11 cellular contexts compared by ENCODE assay signal in the genomic region with DNA sequence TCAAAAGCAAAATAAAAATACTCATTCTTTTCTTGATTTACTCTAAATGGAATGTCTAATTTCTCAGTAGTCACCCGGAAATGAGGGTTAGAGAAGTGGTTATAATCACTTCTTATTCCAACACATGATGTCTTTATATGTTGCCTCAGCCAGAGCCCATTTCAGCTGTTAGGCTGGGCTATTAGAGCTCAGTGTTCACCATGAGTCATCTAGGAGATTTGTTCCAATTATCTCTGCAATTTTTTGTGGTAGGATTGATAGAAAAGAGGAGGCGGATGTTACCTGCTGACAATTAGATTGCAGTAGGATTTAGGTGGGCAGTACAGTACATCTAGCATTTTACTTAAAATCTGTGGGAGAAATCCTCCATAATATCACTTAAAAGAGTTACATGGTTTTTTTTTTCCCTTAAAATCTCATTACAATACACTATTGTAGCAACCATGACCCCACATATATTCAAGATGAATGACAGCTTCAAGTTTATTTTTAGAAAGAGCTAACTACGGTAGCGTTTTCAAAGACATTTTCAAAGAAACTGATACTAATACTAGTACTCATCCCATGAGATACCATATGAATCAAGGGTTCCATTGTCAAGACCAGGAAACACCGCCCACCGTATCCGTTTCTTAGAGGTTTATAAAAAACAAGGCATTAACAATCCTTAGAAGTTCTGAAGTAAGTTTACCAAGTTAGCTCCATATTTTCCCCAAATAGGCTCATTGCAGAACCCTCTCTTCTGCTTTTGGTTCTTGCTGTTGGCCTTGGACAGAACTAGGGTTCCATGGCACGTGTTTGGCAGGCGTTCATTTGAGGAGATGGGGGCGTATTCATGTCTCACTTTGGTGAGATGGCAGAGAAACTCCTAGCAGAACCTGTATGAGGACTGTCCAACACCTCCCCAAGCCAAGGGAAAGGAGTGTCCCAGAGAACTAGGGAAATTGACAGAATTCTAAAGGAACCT. TPM values are rescaled to one million over a fixed set of nuclear protein-coding genes. Genes with fewer than 3 reads are reported as not detected.
DNase-seq lines count a peak whose midpoint lies in the region; TF ChIP-seq lines count a peak whose summit lies in the region.
"Had no signal": no experiment of that assay in that cellular context is flagged by ENCODE, and none has a peak within 500 bp of the region (broad histone marks: within the 10 kb centered on the region; RNA-seq: fewer than 3 reads in every experiment).

No MANE protein-coding gene starts in this region.

- no peaks in the 10 kb centered on the region for H3K27me3 ChIP-seq in MG63
- H3K27me3 ChIP-seq: pancreas had no signal

- H3K4me3 ChIP-seq in MG63, result no peak overlapping the region
- H3K4me3 ChIP-seq: pancreas, thoracic aorta had no signal

- no peaks in the 10 kb centered on the region for H3K27me3 Mint-ChIP-seq in neural crest cell (ENCODE audit: low read depth)

- peaks cover 63% of the 10 kb centered on the region for H3K4me1 Mint-ChIP-seq in neural crest cell

- peak; percentile 69 for DNase-seq in AG08395 (ENCODE audit: low spot score)
- DNase-seq in MG63, result peak; percentile 54
- DNase-seq in amniotic epithelial cell (ENCODE audit: low read depth), result peak; percentile 84
- no peak for DNase-seq in neural crest cell (ENCODE audit: low read depth, low spot score)
- no peak for DNase-seq in NOMO-1 (lab: John Stamatoyannopoulos, UW; ENCODE audit: unreplicated experiment in 2 of 2)
- DNase-seq in NCI-H2171 (lab: John Stamatoyannopoulos, UW), result no peak
- DNase-seq in NOMO-1 treated with dmso at 0.1 percent for 144 hours (lab: John Stamatoyannopoulos, UW; ENCODE audit: unreplicated experiment), result no peak
- DNase-seq in DMS79 treated with DMSO at 0.1 percent for 48 hours (lab: John Stamatoyannopoulos, UW), result no peak

- H3K36me3 Mint-ChIP-seq in neural crest cell (ENCODE audit: low read depth), result peaks cover 2% of the 10 kb centered on the region

- H3K9me3 Mint-ChIP-seq in neural crest cell, result peaks cover 8% of the 10 kb centered on the region

- H3K27ac Mint-ChIP-seq in neural crest cell (ENCODE audit: unreplicated experiment), result peak overlapping the region; percentile 46

- H3K4me3 Mint-ChIP-seq in neural crest cell, result peak overlapping the region; percentile 6

- TF ChIP-seq CTCF in neural crest cell (conservative IDR thresholded peaks at IDR 0.05), result no peak

- H3K9me3 ChIP-seq in MG63, result no peaks in the 10 kb centered on the region
- H3K9me3 ChIP-seq: pancreas, thoracic aorta had no signal

- H3K36me3 ChIP-seq in MG63, result no peaks in the 10 kb centered on the region
- H3K36me3 ChIP-seq: thoracic aorta had no signal

RNA-seq across cellular contexts. Expression of gene CPA2, which starts 10.4 kb away (rescaled TPM):
- 1.0 and 1.6 TPM in 2 replicates for total RNA-seq in MG63 (2014; rRNA removed; shearing (Covaris generic); ENCODE audit: low replicate concordance)
- total RNA-seq in neural crest cell, result 0.55 and 1.2 TPM in 2 replicates
- total RNA-seq: Calu3 had no signal

RNA-seq across cellular contexts. Expression of gene CPA4, which starts 15.9 kb away (rescaled TPM):
- total RNA-seq in MG63 (2014; rRNA removed; shearing (Covaris generic); ENCODE audit: low replicate concordance), result 238 and 337 TPM in 2 replicates
- 0.41 and 0.72 TPM in 2 replicates for total RNA-seq in neural crest cell
- total RNA-seq: Calu3, thoracic aorta had no signal

Comparison
In these comparisons a context has a peak if more than half of its experiments do, and no peak if none do; other contexts are left out.
1. DNase-seq: peak in AG08395 (single experiment), MG63 (single experiment) and amniotic epithelial cell (single experiment); none in neural crest cell (single experiment), NOMO-1 (0 of 2), NCI-H2171 (single experiment), NOMO-1 treated with dmso at 0.1 percent for 144 hours (single experiment) and DMS79 treated with DMSO at 0.1 percent for 48 hours (single experiment).
2. RNA of gene CPA4, which starts 15.9 kb away (total RNA-seq): 238 to 337 TPM in MG63; 0.41 to 0.72 TPM in neural crest cell; every median in the first group is over 100 times any median in the second.